8 cellular contexts compared by ENCODE assay signal in the genomic region with DNA sequence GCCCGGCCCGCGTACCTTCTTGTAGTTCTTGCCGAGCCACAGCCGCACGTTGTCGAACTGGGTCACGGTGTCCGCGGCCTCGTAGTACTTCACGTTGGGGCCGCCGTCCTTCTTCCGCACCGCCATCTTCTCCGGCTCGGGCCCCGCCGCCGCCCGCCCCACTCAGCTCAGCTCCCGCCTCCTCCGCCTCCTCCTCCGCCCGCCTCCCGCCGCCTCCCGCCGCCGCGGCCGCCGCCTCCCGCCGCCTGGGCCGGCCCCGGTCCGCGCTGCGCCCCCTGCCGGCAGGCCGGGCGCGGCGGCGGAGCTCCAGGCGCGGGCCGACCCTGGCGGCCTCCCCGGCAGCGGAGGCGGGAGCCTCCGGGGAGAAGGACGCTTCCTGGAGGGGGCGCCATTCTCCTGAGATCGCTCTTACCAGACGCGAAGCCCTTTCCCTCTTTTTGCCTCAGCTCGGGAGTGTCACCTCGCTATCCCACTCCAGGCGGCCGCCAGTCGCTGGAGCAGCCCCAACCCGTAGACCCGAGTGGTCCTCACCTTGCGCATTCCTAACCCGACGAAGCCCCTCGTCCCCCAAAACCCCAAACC. TPM values are rescaled to one million over a fixed set of nuclear protein-coding genes. Genes with fewer than 3 reads are reported as not detected.
A peak's percentile ranks its signal among the peaks of the same experiment; 100 is the strongest.
DNase-seq lines count a peak whose midpoint lies in the region; ATAC-seq and TF ChIP-seq lines count a peak whose summit lies in the region.

A gene (minus strand): TSS at position 148 of the 582 bp plus-strand sequence. CDS start 22 bp downstream, at position 126.

- H3K4me3 ChIP-seq in LNCaP clone FGC (ENCODE audit: low read depth, low read length) (peak within 1 kb of the TSS; percentile 85), foreskin fibroblast (ENCODE audit: low read depth in 1 of 2, low read length in 2 of 2) (peak within 1 kb of the TSS; percentile 79 to 88), stomach (peak within 1 kb of the TSS; percentile 85 to 98 (median 90))

- H3K4me1 ChIP-seq in stomach = peaks cover 14 to 34% (median 22%) of the 10 kb centered on the region in 4 donors

- H3K9me3 ChIP-seq in stomach = no peaks in the 10 kb centered on the region

- H3K27me3 Mint-ChIP-seq in neural crest cell (ENCODE audit: low read depth) = peaks cover 12% of the 10 kb centered on the region

- H3K9me3 Mint-ChIP-seq in neural crest cell = no peaks in the 10 kb centered on the region

- peaks cover 18 to 25% (median 25%) of the 10 kb centered on the region in 4 donors for H3K36me3 ChIP-seq in stomach

- no peaks in the 10 kb centered on the region for H3K27me3 ChIP-seq in stomach

- peak; percentile 87 for TF ChIP-seq CTCF in LNCaP clone FGC (IDR thresholded peaks at IDR 0.05; ENCODE audit: control insufficient read depth, extremely low read depth, insufficient read depth)
- peak; percentile 55 for TF ChIP-seq CTCF in foreskin fibroblast (IDR thresholded peaks at IDR 0.05; ENCODE audit: low read depth, low read length)
- TF ChIP-seq CTCF in neural crest cell (conservative IDR thresholded peaks at IDR 0.05) = peak; percentile 80
- peak in 5 of 7 experiments; percentile 27 to 82 (median 64) for TF ChIP-seq CTCF in stomach (IDR thresholded peaks at IDR 0.05)

- H3K36me3 Mint-ChIP-seq in neural crest cell (ENCODE audit: low read depth) = peaks cover 17% of the 10 kb centered on the region

- H3K4me1 Mint-ChIP-seq in neural crest cell = peaks cover 45% of the 10 kb centered on the region

- 0 to 1% (median 1%) methylated on average over 15 to 70 of the region's 71 CpGs for WGBS in stomach, 5 donors

- no peak for TF ChIP-seq POLR2A in stomach (IDR thresholded peaks at IDR 0.05)

- peak; percentile 57 for ATAC-seq in GM21786 (IDR thresholded peaks at IDR 0.05; ENCODE audit: unreplicated experiment)

- no peak for TF ChIP-seq EP300 in stomach (IDR thresholded peaks at IDR 0.05)

- H3K27ac ChIP-seq in stomach = peak within 1 kb of the TSS; percentile 93 to 98 (median 95)

- DNase-seq in DMS79 (lab: John Stamatoyannopoulos, UW) = peak; percentile 18
- DNase-seq in LNCaP clone FGC (ENCODE audit: low read depth) = peak; percentile 50
- peak; percentile 78 to 87 for DNase-seq in SHP77 (lab: John Stamatoyannopoulos, UW)
- DNase-seq in activated gamma-delta T cell (lab: John Stamatoyannopoulos, UW) = peak; percentile 82
- DNase-seq in foreskin fibroblast = peak; percentile 85 to 96
- DNase-seq in neural crest cell (ENCODE audit: low read depth, low spot score) = peak; percentile 95
- DNase-seq in stomach = peak; percentile 92

- H3K27ac Mint-ChIP-seq in neural crest cell (ENCODE audit: unreplicated experiment) = peak within 1 kb of the TSS; percentile 99

- intact Hi-C loops in stomach (cut with DNase I; ENCODE audit: low total_unique reads) = loop anchor here (5.0 kb wide), 1 partner anchor 57 kb away; no protein-coding TSS in a partner anchor

- H3K4me3 Mint-ChIP-seq in neural crest cell = peak within 1 kb of the TSS; percentile 100

RNA-seq across cellular contexts. Expression of the gene that starts here (rescaled TPM):
- total RNA-seq in neural crest cell (164 and 172 TPM in 2 replicates), stomach (100 to 1,000 TPM in 2 of 5 donors, 10 to 100 TPM in 3; 58.0 to 131 (median 72.1) TPM)
- polyA plus RNA-seq in stomach = 10 to 100 TPM; 12.5 to 25.7 (median 20.1) TPM

Comparison
In these comparisons a context has a peak if more than half of its experiments do, and no peak if none do; other contexts are left out.
1. Peak in every context shown above with its lines: DNase-seq, ATAC-seq, H3K4me3 ChIP-seq and H3K27ac ChIP-seq.
2. DNase-seq: peak in every context shown above with its lines; median percentile 95 in neural crest cell; 92 in stomach; 90 in foreskin fibroblast; 82 in SHP77; 82 in activated gamma-delta T cell; 50 in LNCaP clone FGC; 18 in DMS79.